Comparison of ENCODE assay signal across 18 cellular contexts in the genomic region with DNA sequence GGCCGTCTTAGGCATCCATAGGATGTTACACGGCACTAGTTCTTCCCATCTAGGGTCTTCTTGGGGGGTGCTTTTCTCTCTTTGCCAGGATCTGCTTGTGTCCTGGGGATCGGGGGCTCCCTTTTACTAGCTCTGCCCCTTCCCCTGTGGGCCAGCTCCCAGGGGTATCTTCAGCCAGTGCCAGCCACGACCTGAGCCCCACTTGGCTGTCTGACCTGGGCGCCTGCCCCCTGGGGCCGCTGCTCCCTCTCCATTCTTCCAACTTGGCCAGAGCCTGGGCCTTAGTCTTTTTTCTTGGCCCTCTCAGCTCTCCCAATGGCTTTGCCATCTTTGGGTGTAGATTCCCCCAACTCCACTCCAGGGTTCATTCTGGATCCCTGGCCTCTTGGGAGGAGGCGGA. TPM values are rescaled to one million over a fixed set of nuclear protein-coding genes. Genes with fewer than 3 reads are reported as not detected.
DNase-seq lines count a peak whose midpoint lies in the region; ATAC-seq and TF ChIP-seq lines count a peak whose summit lies in the region.
"Had no signal": no experiment of that assay in that cellular context is flagged by ENCODE, and none has a peak within 500 bp of the region (broad histone marks: within the 10 kb centered on the region; RNA-seq: fewer than 3 reads in every experiment).

No MANE protein-coding gene starts in this region.

- WGBS in heart left ventricle, 4 donors = 51 to 81% (median 74%) methylated on average over 6 to 7 of the region's 7 CpGs
- WGBS in esophagus muscularis mucosa = 81% methylated on average over 7 of the region's 7 CpGs
- 58 to 77% (median 66%) methylated on average over 7 of the region's 7 CpGs for WGBS in psoas muscle, 3 donors

- intact Hi-C loops in heart left ventricle (cut with DNase I) = no loop called here
- intact Hi-C loops in Right ventricle myocardium superior (cut with DNase I) = no loop called here
- intact Hi-C loops in esophagus muscularis mucosa (cut with DNase I) = no loop called here
- intact Hi-C loops in psoas muscle (cut with DNase I) = loop anchor here in 1 of 2 donors (2.0 kb wide), 1 partner anchor 22 kb away; the partner anchor contains the start of gene ASF1B
- intact Hi-C loops in upper lobe of right lung (cut with DNase I) = no loop called here

- H3K9me3 ChIP-seq in heart left ventricle = no peaks in the 10 kb centered on the region
- no peaks in the 10 kb centered on the region for H3K9me3 ChIP-seq in esophagus muscularis mucosa
- H3K9me3 ChIP-seq in psoas muscle = no peaks in the 10 kb centered on the region
- no peaks in the 10 kb centered on the region for H3K9me3 ChIP-seq in upper lobe of right lung
- H3K9me3 ChIP-seq: suprapubic skin had no signal

- H3K4me3 ChIP-seq in heart left ventricle (peak overlapping the region in 3 of 12 donors; percentile 1 to 7 (median 2)), esophagus muscularis mucosa (no peak overlapping the region), psoas muscle (peak overlapping the region; percentile 59), upper lobe of right lung (no peak overlapping the region)
- H3K4me3 ChIP-seq: suprapubic skin had no signal

- TF ChIP-seq EP300 in esophagus muscularis mucosa (IDR thresholded peaks at IDR 0.05) = no peak

- H3K27me3 ChIP-seq in heart left ventricle (no peaks in the 10 kb centered on the region), esophagus muscularis mucosa (no peaks in the 10 kb centered on the region), psoas muscle (ENCODE audit: insufficient read depth in 3 of 3, low read length in 2 of 3) (no peaks in the 10 kb centered on the region), upper lobe of right lung (no peaks in the 10 kb centered on the region)
- H3K27me3 ChIP-seq: suprapubic skin had no signal

- DNase-seq in heart left ventricle (peak in 1 of 5 donors; percentile 25), Right ventricle myocardium superior (no peak), esophagus muscularis mucosa (ENCODE audit: extremely low spot score) (no peak), psoas muscle (no peak), upper lobe of right lung (no peak), NCI-H1930 (lab: John Stamatoyannopoulos, UW) (no peak), CD1c-positive myeloid dendritic cell (ENCODE audit: extremely low spot score) (no peak)
- DNase-seq: HFFc6, hippocampal formation, kidney, NCI-H1694 had no signal

- TF ChIP-seq CTCF in heart left ventricle (IDR thresholded peaks at IDR 0.05) (no peak), esophagus muscularis mucosa (IDR thresholded peaks at IDR 0.05) (no peak), psoas muscle (IDR thresholded peaks at IDR 0.05) (no peak), upper lobe of right lung (IDR thresholded peaks at IDR 0.05) (no peak)

- H3K36me3 ChIP-seq in heart left ventricle (peaks cover 0 to 5% (median 0%) of the 10 kb centered on the region in 9 donors), esophagus muscularis mucosa (peaks cover 0 to under 1% (median 0%) of the 10 kb centered on the region in 4 donors), psoas muscle (ENCODE audit: insufficient read depth in 1 of 2, low read depth in 1 of 2) (no peaks in the 10 kb centered on the region), upper lobe of right lung (no peaks in the 10 kb centered on the region)
- H3K36me3 ChIP-seq: suprapubic skin had no signal

- ATAC-seq in heart left ventricle (no peak), Right ventricle myocardium superior (ENCODE audit: poor library complexity) (no peak), psoas muscle (no peak), upper lobe of right lung (no peak), GM21515 (IDR thresholded peaks at IDR 0.05; ENCODE audit: unreplicated experiment) (no peak)

- peak overlapping the region; percentile 16 to 98 (median 94) for H3K27ac ChIP-seq in heart left ventricle
- H3K27ac ChIP-seq in esophagus muscularis mucosa (replicated peaks in 1 of 4) = peak overlapping the region; percentile 86 to 100 (median 98)
- peak overlapping the region; percentile 88 for H3K27ac ChIP-seq in psoas muscle
- peak overlapping the region; percentile 80 for H3K27ac ChIP-seq in upper lobe of right lung

- no peak for TF ChIP-seq POLR2A in heart left ventricle (IDR thresholded peaks at IDR 0.05)
- TF ChIP-seq POLR2A in esophagus muscularis mucosa (IDR thresholded peaks at IDR 0.05; ENCODE audit: low read depth) = no peak

- peaks cover 35 to 83% (median 72%) of the 10 kb centered on the region in 12 donors for H3K4me1 ChIP-seq in heart left ventricle
- H3K4me1 ChIP-seq in esophagus muscularis mucosa = peaks cover 71 to 86% (median 83%) of the 10 kb centered on the region in 4 donors
- peaks cover 60% of the 10 kb centered on the region for H3K4me1 ChIP-seq in psoas muscle
- peaks cover 49% of the 10 kb centered on the region for H3K4me1 ChIP-seq in upper lobe of right lung

RNA-seq across cellular contexts. Expression of gene PRKACA, which starts 3.1 kb away (rescaled TPM):
- total RNA-seq in heart left ventricle (100 to 1,000 TPM; 216 to 554 (median 459) TPM), Right ventricle myocardium superior (460 TPM), esophagus muscularis mucosa (100 to 1,000 TPM in 2 of 4 donors, 10 to 100 TPM in 2; 76.0 to 125 (median 93.3) TPM), psoas muscle (100 to 1,000 TPM; 209 to 509 (median 312) TPM), upper lobe of right lung (85.7 TPM)
- polyA plus RNA-seq in heart left ventricle (100 to 1,000 TPM; 234 to 327 TPM), psoas muscle (100 to 1,000 TPM in 2 of 3 donors, 10 to 100 TPM in 1; 99.3 to 208 (median 135) TPM)

RNA-seq across cellular contexts. Expression of gene ASF1B, which starts 21.9 kb away (rescaled TPM):
- total RNA-seq in heart left ventricle (1 to 10 TPM in 4 of 9 donors, under 1 TPM in 5; 0.42 to 7.0 (median 0.91) TPM), Right ventricle myocardium superior (1.00 TPM), esophagus muscularis mucosa (1 to 10 TPM in 1 of 4 donors, under 1 TPM in 2, not detected in 1; 0.63 to 1.3 (median 0.65) TPM), psoas muscle (1 to 10 TPM in 1 of 4 donors, under 1 TPM in 2, not detected in 1; 0.63 to 6.0 (median 0.84) TPM), upper lobe of right lung (1.9 TPM)
- polyA plus RNA-seq in heart left ventricle (1 to 10 TPM in 1 of 2 donors, under 1 TPM in 1; 0.19 to 1.0 TPM), psoas muscle (1 to 10 TPM in 2 of 3 donors, under 1 TPM in 1; 0.20 to 1.2 (median 1.0) TPM)

RNA-seq across cellular contexts. Expression of gene SAMD1, which starts 23.9 kb away (rescaled TPM):
- total RNA-seq in heart left ventricle (10 to 100 TPM; 30.5 to 55.5 (median 38.3) TPM), Right ventricle myocardium superior (51.1 TPM), esophagus muscularis mucosa (10 to 100 TPM; 24.1 to 75.6 (median 48.8) TPM), psoas muscle (10 to 100 TPM; 27.3 to 54.4 (median 39.6) TPM), upper lobe of right lung (45.9 TPM)
- polyA plus RNA-seq in heart left ventricle (10 to 100 TPM; 26.7 to 62.6 TPM), psoas muscle (10 to 100 TPM; 39.9 to 99.9 (median 60.4) TPM)

RNA-seq across cellular contexts. Expression of gene C19orf67, which starts 28.9 kb away (rescaled TPM):
- total RNA-seq in heart left ventricle = not detected
- not detected for polyA plus RNA-seq in heart left ventricle
- total RNA-seq in Right ventricle myocardium superior = not detected
- not detected for total RNA-seq in esophagus muscularis mucosa
- total RNA-seq in psoas muscle = not detected
- polyA plus RNA-seq in psoas muscle = not detected
- total RNA-seq in upper lobe of right lung = not detected
- total RNA-seq: bronchial epithelial cell, HFFc6, kidney, MCF 10A, NCI-H460, SK-MEL-5, suprapubic skin had no signal
- polyA plus RNA-seq: CD4-positive, alpha-beta memory T cell had no signal

RNA-seq across cellular contexts. Expression of gene MISP3, which starts 41.9 kb away (rescaled TPM):
- total RNA-seq in heart left ventricle (10 to 100 TPM in 1 of 9 donors, 1 to 10 TPM in 8; 3.5 to 28.7 (median 5.7) TPM), Right ventricle myocardium superior (7.9 TPM), esophagus muscularis mucosa (10 to 100 TPM in 1 of 4 donors, 1 to 10 TPM in 3; 1.5 to 11.1 (median 7.6) TPM), psoas muscle (1 to 10 TPM; 2.0 to 6.3 (median 2.9) TPM), upper lobe of right lung (6.7 TPM)
- polyA plus RNA-seq in heart left ventricle (10 to 100 TPM in 1 of 2 donors, 1 to 10 TPM in 1; 5.7 to 10.0 TPM), psoas muscle (10 to 100 TPM in 1 of 3 donors, 1 to 10 TPM in 2; 1.8 to 15.4 (median 2.1) TPM)
